18 cellular contexts compared by ENCODE assay signal in the genomic region with DNA sequence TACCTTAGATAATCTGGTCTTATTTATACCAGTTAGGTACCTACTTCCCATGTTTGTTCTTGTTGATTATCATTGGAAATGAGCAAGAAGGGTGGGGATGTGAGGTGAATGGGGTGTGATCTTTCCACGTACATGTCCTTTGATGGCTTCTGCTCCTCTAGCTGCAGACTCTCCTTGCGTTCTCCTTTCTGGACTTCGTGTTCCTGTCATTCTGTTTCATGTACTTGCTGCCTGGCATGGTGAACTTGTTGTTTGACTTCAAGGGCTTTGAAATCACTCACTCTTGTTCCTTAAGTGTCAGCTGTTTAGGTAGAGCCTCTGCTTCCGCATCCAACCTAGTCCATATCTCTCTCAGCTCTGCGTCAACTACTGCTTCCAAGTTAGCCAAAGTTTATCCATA. TPM values are rescaled to one million over a fixed set of nuclear protein-coding genes. Genes with fewer than 3 reads are reported as not detected.
A peak's percentile ranks its signal among the peaks of the same experiment; 100 is the strongest.
DNase-seq lines count a peak whose midpoint lies in the region; ATAC-seq and TF ChIP-seq lines count a peak whose summit lies in the region.
"Had no signal": no experiment of that assay in that cellular context is flagged by ENCODE, and none has a peak within 500 bp of the region (broad histone marks: within the 10 kb centered on the region; RNA-seq: fewer than 3 reads in every experiment).

No MANE protein-coding gene starts in this region.

- H3K27ac ChIP-seq in rectal smooth muscle tissue (ENCODE audit: low read depth, low read length) (peak overlapping the region; percentile 80), transverse colon (peak overlapping the region; percentile 77 to 82 (median 80))
- H3K27ac ChIP-seq: 22Rv1, RWPE1 had no signal

- H3K27me3 Mint-ChIP-seq in T-helper 2 cell treated with Interferon-gamma antibody and Interleukin-4, amounts not matched to agents 5 μg/mL and 100 μg/mL, for 36 hours (ENCODE audit: low read depth) = no peaks in the 10 kb centered on the region
- H3K27me3 Mint-ChIP-seq in stimulated activated naive CD8-positive, alpha-beta T cell treated with anti-CD3 and anti-CD28 coated beads, Interleukin-15, amount 100 ng/mL, for 72 hours = no peaks in the 10 kb centered on the region
- H3K27me3 Mint-ChIP-seq: CD4-positive, alpha-beta memory T cell had no signal

- no peak for TF ChIP-seq CTCF in transverse colon (IDR thresholded peaks at IDR 0.05)

- no peaks in the 10 kb centered on the region for H3K9me3 Mint-ChIP-seq in T-helper 2 cell treated with Interferon-gamma antibody and Interleukin-4, amounts not matched to agents 5 μg/mL and 100 μg/mL, for 36 hours
- H3K9me3 Mint-ChIP-seq in stimulated activated naive CD8-positive, alpha-beta T cell treated with anti-CD3 and anti-CD28 coated beads, Interleukin-15, amount 100 ng/mL, for 72 hours = no peaks in the 10 kb centered on the region
- H3K9me3 Mint-ChIP-seq: CD4-positive, alpha-beta memory T cell had no signal

- intact Hi-C loops in left ventricle myocardium superior (cut with micrococcal nuclease) (no loop called here), transverse colon (cut with DNase I; ENCODE audit: low total_unique reads) (no loop called here)

- H3K36me3 ChIP-seq in rectal smooth muscle tissue (ENCODE audit: control insufficient read depth, insufficient read depth, low read length) (no peaks in the 10 kb centered on the region), transverse colon (no peaks in the 10 kb centered on the region), HAP-1 (replicated peaks) (no peaks in the 10 kb centered on the region)
- H3K36me3 ChIP-seq: BE2C had no signal

- in situ Hi-C loops in transverse colon (cut with MboI; ENCODE audit: low pct_ligation_motif_present in 1 of 4, low pct_unique_long_range_greater_than_20kb in 1 of 4, low sequenced_read_pairs in 3 of 4) = no loop called here
- in situ Hi-C loops in HAP-1 (cut with MboI; ENCODE audit: low sequenced_read_pairs) = no loop called here

- peak overlapping the region; percentile 26 for H3K27ac Mint-ChIP-seq in T-helper 2 cell treated with Interferon-gamma antibody and Interleukin-4, amounts not matched to agents 5 μg/mL and 100 μg/mL, for 36 hours
- peak overlapping the region in 1 of 2 donors; percentile 59 for H3K27ac Mint-ChIP-seq in stimulated activated naive CD8-positive, alpha-beta T cell treated with anti-CD3 and anti-CD28 coated beads, Interleukin-15, amount 100 ng/mL, for 72 hours

- no peak for TF ChIP-seq POLR2A in transverse colon (IDR thresholded peaks at IDR 0.05)

- peaks cover 29% of the 10 kb centered on the region for H3K4me1 Mint-ChIP-seq in T-helper 2 cell treated with Interferon-gamma antibody and Interleukin-4, amounts not matched to agents 5 μg/mL and 100 μg/mL, for 36 hours (ENCODE audit: low read depth)
- H3K4me1 Mint-ChIP-seq in stimulated activated naive CD8-positive, alpha-beta T cell treated with anti-CD3 and anti-CD28 coated beads, Interleukin-15, amount 100 ng/mL, for 72 hours = peaks cover 33% of the 10 kb centered on the region

- TF ChIP-seq EP300 in transverse colon (IDR thresholded peaks at IDR 0.05; ENCODE audit: low read depth) = peak; percentile 38

- peaks cover 9% of the 10 kb centered on the region for H3K36me3 Mint-ChIP-seq in T-helper 2 cell treated with Interferon-gamma antibody and Interleukin-4, amounts not matched to agents 5 μg/mL and 100 μg/mL, for 36 hours (ENCODE audit: low read depth)
- H3K36me3 Mint-ChIP-seq: CD4-positive, alpha-beta memory T cell had no signal

- no peaks in the 10 kb centered on the region for H3K9me3 ChIP-seq in transverse colon
- no peaks in the 10 kb centered on the region for H3K9me3 ChIP-seq in HAP-1
- H3K9me3 ChIP-seq: BE2C had no signal

- no peaks in the 10 kb centered on the region for H3K27me3 ChIP-seq in rectal smooth muscle tissue (ENCODE audit: control insufficient read depth, insufficient read depth, low read length)
- no peaks in the 10 kb centered on the region for H3K27me3 ChIP-seq in transverse colon
- no peaks in the 10 kb centered on the region for H3K27me3 ChIP-seq in HAP-1 (ENCODE audit: low read depth)
- H3K27me3 ChIP-seq: BE2C had no signal

- DNase-seq in T-helper 2 cell treated with Interferon-gamma antibody and Interleukin-4, amounts not matched to agents 5 μg/mL and 100 μg/mL, for 36 hours (ENCODE audit: low spot score) = no peak
- DNase-seq in T-helper 2 cell (no peak), left ventricle myocardium superior (no peak), transverse colon (no peak), HAP-1 (ENCODE audit: low spot score in 2 of 2) (no peak), SHP77 treated with DMSO at 0.1 percent for 48 hours (lab: John Stamatoyannopoulos, UW) (no peak)
- DNase-seq in stimulated activated naive CD8-positive, alpha-beta T cell treated with anti-CD3 and anti-CD28 coated beads, Interleukin-15, amount 100 ng/mL, for 72 hours = no peak
- DNase-seq: BE2C; Calu3; CD4-positive, alpha-beta memory T cell; DMS79; NCI-H1105 treated with DMSO at 0.1 percent for 48 hours; NCI-H1694 treated with DMSO at 0.1 percent for 48 hours; NCI-H748 treated with DMSO at 0.1 percent for 48 hours; OCI-M1 had no signal

- H3K4me3 Mint-ChIP-seq in T-helper 2 cell treated with Interferon-gamma antibody and Interleukin-4, amounts not matched to agents 5 μg/mL and 100 μg/mL, for 36 hours = no peak overlapping the region
- H3K4me3 Mint-ChIP-seq in stimulated activated naive CD8-positive, alpha-beta T cell treated with anti-CD3 and anti-CD28 coated beads, Interleukin-15, amount 100 ng/mL, for 72 hours = no peak overlapping the region
- H3K4me3 Mint-ChIP-seq: CD4-positive, alpha-beta memory T cell had no signal

- no peak overlapping the region for H3K9ac ChIP-seq in rectal smooth muscle tissue (ENCODE audit: low read length)

- ATAC-seq in left ventricle myocardium superior = peak; percentile 12
- ATAC-seq in stimulated activated naive CD8-positive, alpha-beta T cell treated with anti-CD3 and anti-CD28 coated beads, Interleukin-15, amount 100 ng/mL, for 72 hours = no peak

- H3K4me1 ChIP-seq in rectal smooth muscle tissue (ENCODE audit: control insufficient read depth, insufficient read depth, low read length) = peaks cover 29% of the 10 kb centered on the region
- H3K4me1 ChIP-seq in transverse colon = peaks cover 0 to 12% (median 0%) of the 10 kb centered on the region in 4 donors
- no peaks in the 10 kb centered on the region for H3K4me1 ChIP-seq in HAP-1
- H3K4me1 ChIP-seq: BE2C had no signal

- H3K4me3 ChIP-seq in rectal smooth muscle tissue (ENCODE audit: low read length) (no peak overlapping the region), transverse colon (no peak overlapping the region), HAP-1 (no peak overlapping the region)

- 65% methylated on average over 5 of the region's 5 CpGs; no CpG with 5 or more reads in 1 of the 2 donors for WGBS in transverse colon (ENCODE audit: low coverage in 1 of 2), 2 donors

RNA-seq across cellular contexts. Expression of gene FHL1, which starts 42.7 kb away (rescaled TPM):
- total RNA-seq in left ventricle myocardium superior (772 TPM), transverse colon (100 to 1,000 TPM; 139 to 617 (median 162) TPM)
